In the genomic region with DNA sequence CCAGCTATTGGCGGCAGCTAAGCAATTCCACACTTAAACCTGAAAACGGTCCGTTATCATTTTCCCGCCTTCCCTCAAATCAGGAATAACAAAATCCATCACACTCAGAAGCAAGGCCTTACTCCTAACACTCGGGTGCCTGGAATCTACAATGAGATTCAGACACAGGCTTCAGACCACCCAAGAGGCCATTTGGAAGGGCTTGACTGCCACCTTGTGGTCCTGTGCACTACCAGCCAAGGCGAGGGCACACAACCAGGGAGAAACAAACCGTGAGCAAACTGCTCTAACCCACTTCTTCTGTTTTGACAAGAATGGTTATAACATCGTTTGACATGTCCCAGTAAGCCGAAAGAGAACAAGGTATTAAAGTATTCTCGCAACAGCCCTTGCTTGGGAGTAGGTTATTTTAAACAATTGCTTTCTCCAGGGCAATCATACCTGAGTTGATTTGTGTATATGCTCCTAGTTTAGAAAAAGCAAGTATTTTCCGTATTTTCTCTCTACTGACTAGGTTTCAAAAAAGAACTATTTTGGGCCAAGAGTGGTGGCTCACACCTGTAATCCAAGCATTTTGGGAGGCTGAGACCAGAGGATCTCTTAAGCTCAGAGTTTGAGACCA, we compare ENCODE assay signal across 9 cellular contexts. TPM values are rescaled to one million over a fixed set of nuclear protein-coding genes. Genes with fewer than 3 reads are reported as not detected.
DNase-seq lines count a peak whose midpoint lies in the region; ATAC-seq and TF ChIP-seq lines count a peak whose summit lies in the region.
"Had no signal": no experiment of that assay in that cellular context is flagged by ENCODE, and none has a peak within 500 bp of the region (broad histone marks: within the 10 kb centered on the region; RNA-seq: fewer than 3 reads in every experiment).

No MANE protein-coding gene starts in this region.

- no peak overlapping the region for H3K9ac ChIP-seq in fibroblast of lung (ENCODE audit: insufficient read depth, low read length)

- H3K9me3 Mint-ChIP-seq in neural crest cell, result no peaks in the 10 kb centered on the region
- H3K9me3 Mint-ChIP-seq: natural killer cell treated with Interleukin-12 subunit alpha and Interleukin-12 subunit beta and Interleukin-15 and Interleukin-18, amount 100 ng/mL, for 72 hours had no signal

- TF ChIP-seq CTCF in fibroblast of lung (conservative IDR thresholded peaks at IDR 0.05 in 1 of 2, IDR thresholded peaks at IDR 0.05 in 1 of 2; ENCODE audit: low read depth in 1 of 2, low read length in 2 of 2), result peak; percentile 80 to 85
- peak; percentile 86 for TF ChIP-seq CTCF in neural crest cell (conservative IDR thresholded peaks at IDR 0.05)

- H3K27ac Mint-ChIP-seq in neural crest cell (ENCODE audit: unreplicated experiment), result no peak overlapping the region
- H3K27ac Mint-ChIP-seq: natural killer cell treated with Interleukin-12 subunit alpha and Interleukin-12 subunit beta and Interleukin-15 and Interleukin-18, amount 100 ng/mL, for 72 hours had no signal

- H4K20me1 ChIP-seq in fibroblast of lung (ENCODE audit: control insufficient read depth, extremely low read depth, insufficient read depth, low read length), result no peaks in the 10 kb centered on the region

- peak; percentile 68 for ATAC-seq in HG02623 (IDR thresholded peaks at IDR 0.05; ENCODE audit: unreplicated experiment)

- no peaks in the 10 kb centered on the region for H3K4me1 ChIP-seq in fibroblast of lung (ENCODE audit: control insufficient read depth, extremely low read depth, insufficient read depth, low read length)

- H3K9me3 ChIP-seq in fibroblast of lung (ENCODE audit: control insufficient read depth, insufficient read depth, low read depth, low read length), result no peaks in the 10 kb centered on the region

- no peak overlapping the region for H3K27ac ChIP-seq in fibroblast of lung (ENCODE audit: insufficient read depth, low read length)

- no peak overlapping the region for H2AFZ ChIP-seq in fibroblast of lung (ENCODE audit: low read length)

- no peaks in the 10 kb centered on the region for H3K79me2 ChIP-seq in fibroblast of lung (ENCODE audit: control insufficient read depth, insufficient read depth, low read length)

- DNase-seq in activated gamma-delta T cell treated with Interleukin-2 at 50 U/mL for 16 hours (peak; percentile 11), activated gamma-delta T cell (lab: John Stamatoyannopoulos, UW) (no peak), NCI-H2107 treated with DMSO at 0.1 percent for 48 hours (lab: John Stamatoyannopoulos, UW; ENCODE audit: unreplicated experiment) (peak; percentile 20), fibroblast of lung (ENCODE audit: low read depth in 2 of 2) (peak; percentile 39 to 66), neural crest cell (ENCODE audit: low read depth, low spot score) (peak; percentile 76), GOT3 (lab: John Stamatoyannopoulos, UW) (no peak)
- peak; percentile 39 to 47 for DNase-seq in activated CD4-positive, alpha-beta T cell treated with anti-CD3 and anti-CD28 coated beads, Interleukin-2, amount 50 U/mL, for 48 hours

- H3K36me3 Mint-ChIP-seq in neural crest cell (ENCODE audit: low read depth), result no peaks in the 10 kb centered on the region
- H3K36me3 Mint-ChIP-seq: natural killer cell treated with Interleukin-12 subunit alpha and Interleukin-12 subunit beta and Interleukin-15 and Interleukin-18, amount 100 ng/mL, for 72 hours had no signal

- no peak overlapping the region for H3K4me3 Mint-ChIP-seq in neural crest cell
- H3K4me3 Mint-ChIP-seq: natural killer cell treated with Interleukin-12 subunit alpha and Interleukin-12 subunit beta and Interleukin-15 and Interleukin-18, amount 100 ng/mL, for 72 hours had no signal

- no peak overlapping the region for H3K4me2 ChIP-seq in fibroblast of lung (ENCODE audit: extremely low read depth, insufficient read depth, low read length)

- no peak overlapping the region for H3K4me3 ChIP-seq in fibroblast of lung (replicated peaks in 1 of 4; ENCODE audit: control extremely low read depth in 1 of 4, insufficient read depth in 1 of 4, low read depth in 3 of 4, low read length in 4 of 4)

- H3K36me3 ChIP-seq in fibroblast of lung (ENCODE audit: control insufficient read depth, insufficient read depth, low read length), result no peaks in the 10 kb centered on the region

- peaks cover 5% of the 10 kb centered on the region for H3K27me3 Mint-ChIP-seq in neural crest cell (ENCODE audit: low read depth)

- peaks cover 2% of the 10 kb centered on the region for H3K27me3 ChIP-seq in fibroblast of lung (ENCODE audit: control insufficient read depth, insufficient read depth, low read length)

- H3K4me1 Mint-ChIP-seq in neural crest cell, result peaks cover 5% of the 10 kb centered on the region

RNA-seq across cellular contexts. Expression of gene TAFA4, which starts 40.1 kb away (rescaled TPM):
- total RNA-seq in fibroblast of lung (not detected in 2 replicates), neural crest cell (0.72 and 1.6 TPM in 2 replicates)
- not detected in 2 replicates for polyA plus RNA-seq in fibroblast of lung
- polyA plus RNA-seq in fibroblast of lung (2012), result not detected in 2 replicates
- not detected in 2 replicates for polyA minus RNA-seq in fibroblast of lung (ENCODE audit: low replicate concordance)
- total RNA-seq: natural killer cell treated with Interleukin-12 subunit alpha and Interleukin-12 subunit beta and Interleukin-15 and Interleukin-18, amount 100 ng/mL, for 72 hours had no signal

RNA-seq across cellular contexts. Expression of gene EOGT, which starts 41.0 kb away (rescaled TPM):
- total RNA-seq in fibroblast of lung, result 44.2 and 50.9 TPM in 2 replicates
- 28.0 and 30.6 TPM in 2 replicates for polyA plus RNA-seq in fibroblast of lung
- 23.4 and 24.9 TPM in 2 replicates for polyA plus RNA-seq in fibroblast of lung (2012)
- 11.1 and 11.2 TPM in 2 replicates for polyA minus RNA-seq in fibroblast of lung (ENCODE audit: low replicate concordance)
- 16.2 and 18.6 TPM in 2 replicates for total RNA-seq in neural crest cell

Comparison
In these comparisons a context has a peak if more than half of its experiments do, and no peak if none do; other contexts are left out.
1. DNase-seq: peak in activated gamma-delta T cell treated with Interleukin-2 at 50 U/mL for 16 hours (single experiment), NCI-H2107 treated with DMSO at 0.1 percent for 48 hours (single experiment), activated CD4-positive, alpha-beta T cell treated with anti-CD3 and anti-CD28 coated beads, Interleukin-2, amount 50 U/mL, for 48 hours (2 of 2), fibroblast of lung (2 of 2) and neural crest cell (single experiment); none in activated gamma-delta T cell (single experiment) and GOT3 (single experiment).